Comparison of ENCODE assay signal across 1 cellular context in genomic region chr19:41327076-41327475, GRCh38.
TF ChIP-seq lines count a peak whose summit lies in the region.

No MANE protein-coding gene starts in this region.

TF ChIP-seq in SK-N-SH treated with all-trans-retinoic acid at 6 μM for 48 hours, 23 proteins besides CTCF, POLR2A, EP300 and RAD21 (continued from another document):
- TF ChIP-seq, protein P1, sequence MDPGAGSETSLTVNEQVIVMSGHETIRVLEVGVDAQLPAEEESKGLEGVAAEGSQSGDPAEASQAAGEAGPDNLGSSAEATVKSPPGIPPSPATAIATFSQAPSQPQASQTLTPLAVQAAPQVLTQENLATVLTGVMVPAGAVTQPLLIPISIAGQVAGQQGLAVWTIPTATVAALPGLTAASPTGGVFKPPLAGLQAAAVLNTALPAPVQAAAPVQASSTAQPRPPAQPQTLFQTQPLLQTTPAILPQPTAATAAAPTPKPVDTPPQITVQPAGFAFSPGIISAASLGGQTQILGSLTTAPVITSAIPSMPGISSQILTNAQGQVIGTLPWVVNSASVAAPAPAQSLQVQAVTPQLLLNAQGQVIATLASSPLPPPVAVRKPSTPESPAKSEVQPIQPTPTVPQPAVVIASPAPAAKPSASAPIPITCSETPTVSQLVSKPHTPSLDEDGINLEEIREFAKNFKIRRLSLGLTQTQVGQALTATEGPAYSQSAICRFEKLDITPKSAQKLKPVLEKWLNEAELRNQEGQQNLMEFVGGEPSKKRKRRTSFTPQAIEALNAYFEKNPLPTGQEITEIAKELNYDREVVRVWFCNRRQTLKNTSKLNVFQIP (CRISPR knock-in tag; IDR thresholded peaks at IDR 0.05; ENCODE audit: borderline replicate concordance, low read depth) = no peak
- no peak for TF ChIP-seq TCF4 (CRISPR knock-in tag; IDR thresholded peaks at IDR 0.05; ENCODE audit: borderline replicate concordance)
- no peak for TF ChIP-seq ZNF8 (CRISPR knock-in tag; IDR thresholded peaks at IDR 0.05)
- no peak for TF ChIP-seq GLIS3 (CRISPR knock-in tag; IDR thresholded peaks at IDR 0.05)
